10 cellular contexts compared by ENCODE assay signal in the genomic region with DNA sequence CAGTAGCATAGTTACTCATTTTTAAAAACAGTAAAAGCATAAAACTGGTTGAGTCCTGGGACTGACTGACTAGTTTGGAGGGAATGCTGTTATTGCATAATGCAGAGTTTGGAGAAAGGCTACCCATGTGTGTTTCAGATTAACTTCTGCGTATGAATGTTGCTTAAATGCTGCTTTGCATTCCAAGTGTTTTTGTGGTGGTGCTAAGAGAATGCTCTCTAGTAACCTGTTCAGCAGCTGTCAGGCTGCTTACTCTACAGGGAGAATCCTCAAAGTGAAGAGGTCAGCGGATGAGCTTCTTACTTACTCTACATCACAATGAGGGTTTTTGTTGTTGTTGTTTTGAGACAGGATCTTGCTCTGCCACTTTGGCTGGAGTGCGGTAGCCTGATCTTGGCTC. TPM values are rescaled to one million over a fixed set of nuclear protein-coding genes. Genes with fewer than 3 reads are reported as not detected.
DNase-seq lines count a peak whose midpoint lies in the region; ATAC-seq and TF ChIP-seq lines count a peak whose summit lies in the region.
"Had no signal": no experiment of that assay in that cellular context is flagged by ENCODE, and none has a peak within 500 bp of the region (broad histone marks: within the 10 kb centered on the region; RNA-seq: fewer than 3 reads in every experiment).

No MANE protein-coding gene starts in this region.

- DNase-seq in HCEC 1CT (peak; percentile 97), breast epithelium (ENCODE audit: low spot score in 2 of 2) (no peak), islet precursor cell (peak; percentile 83), lower lobe of right lung (no peak), upper lobe of right lung (no peak), NCI-H2029 treated with DMSO at 0.1 percent for 48 hours (lab: John Stamatoyannopoulos, UW) (no peak), GDM1 (lab: John Stamatoyannopoulos, UW) (no peak)
- DNase-seq: effector memory CD4-positive, alpha-beta T cell; RPMI8226 had no signal

- peaks cover 72% of the 10 kb centered on the region for H3K79me2 ChIP-seq in ACC112 (ENCODE audit: control insufficient read depth, insufficient read depth, low read length, unreplicated experiment)

- ATAC-seq in lower lobe of right lung (no peak), upper lobe of right lung (no peak)

- TF ChIP-seq POLR2A in breast epithelium (IDR thresholded peaks at IDR 0.05) = no peak

- H3K36me3 ChIP-seq in ACC112 (ENCODE audit: insufficient read depth, low read length) (peaks cover 12% of the 10 kb centered on the region), breast epithelium (no peaks in the 10 kb centered on the region), lower lobe of right lung (peaks cover 65% of the 10 kb centered on the region), upper lobe of right lung (peaks cover 48% of the 10 kb centered on the region)

- H3K27me3 ChIP-seq in ACC112 (ENCODE audit: insufficient read depth, low read length) (no peaks in the 10 kb centered on the region), breast epithelium (no peaks in the 10 kb centered on the region), lower lobe of right lung (ENCODE audit: low read depth) (no peaks in the 10 kb centered on the region), upper lobe of right lung (no peaks in the 10 kb centered on the region)

- H3K9me3 ChIP-seq in breast epithelium = no peaks in the 10 kb centered on the region
- no peaks in the 10 kb centered on the region for H3K9me3 ChIP-seq in lower lobe of right lung
- no peaks in the 10 kb centered on the region for H3K9me3 ChIP-seq in upper lobe of right lung

- H3K4me3 ChIP-seq in ACC112 (ENCODE audit: low read depth, low read length) (0 out of 2 replicates have a peak overlapping the region, but pooled peaks have one; percentile 13), breast epithelium (peak overlapping the region in 1 of 3 donors; percentile 10), lower lobe of right lung (no peak overlapping the region), upper lobe of right lung (no peak overlapping the region)

- H3K27ac ChIP-seq in ACC112 (ENCODE audit: low read depth, low read length) = peak overlapping the region; percentile 75
- peak overlapping the region; percentile 81 to 97 for H3K27ac ChIP-seq in breast epithelium
- H3K27ac ChIP-seq in lower lobe of right lung = no peak overlapping the region
- H3K27ac ChIP-seq in upper lobe of right lung = no peak overlapping the region

- H2AFZ ChIP-seq in ACC112 (ENCODE audit: low read length, unreplicated experiment) = no peak overlapping the region

- H3K4me1 ChIP-seq in ACC112 (ENCODE audit: control insufficient read depth, insufficient read depth, low read length, unreplicated experiment) (peaks cover 49% of the 10 kb centered on the region), breast epithelium (peaks cover 2 to 5% of the 10 kb centered on the region in 2 donors), lower lobe of right lung (peaks cover 64% of the 10 kb centered on the region), upper lobe of right lung (peaks cover 58% of the 10 kb centered on the region)

- intact Hi-C loops in breast epithelium (cut with DNase I; ENCODE audit: low total_unique reads) = no loop called here
- intact Hi-C loops in lower lobe of right lung (cut with DNase I) = no loop called here
- intact Hi-C loops in upper lobe of right lung (cut with DNase I) = no loop called here

- no peak for TF ChIP-seq CTCF in breast epithelium (IDR thresholded peaks at IDR 0.05)
- TF ChIP-seq CTCF in lower lobe of right lung (IDR thresholded peaks at IDR 0.05) = no peak
- no peak for TF ChIP-seq CTCF in upper lobe of right lung (IDR thresholded peaks at IDR 0.05)

RNA-seq across cellular contexts. Expression of gene DLST, which starts 4.3 kb away (rescaled TPM):
- total RNA-seq in breast epithelium (100 to 1,000 TPM in 1 of 3 donors, 10 to 100 TPM in 2; 73.4 to 104 (median 76.1) TPM), lower lobe of right lung (82.7 TPM), upper lobe of right lung (90.1 TPM)

RNA-seq across cellular contexts. Expression of gene PROX2, which starts 10.1 kb away (rescaled TPM):
- not detected for total RNA-seq in breast epithelium
- 0.12 TPM for total RNA-seq in lower lobe of right lung
- not detected for total RNA-seq in upper lobe of right lung

RNA-seq across cellular contexts. Expression of gene RPS6KL1, which starts 37.1 kb away (rescaled TPM):
- total RNA-seq in breast epithelium (1 to 10 TPM; 2.9 to 5.6 (median 3.3) TPM), lower lobe of right lung (2.0 TPM), upper lobe of right lung (5.1 TPM)

Comparison
In these comparisons a context has a peak if more than half of its experiments do, and no peak if none do; other contexts are left out.
1. H3K27ac ChIP-seq: peak in ACC112 (single experiment) and breast epithelium (2 of 2); none in lower lobe of right lung (single experiment) and upper lobe of right lung (single experiment).
2. DNase-seq: peak in HCEC 1CT (single experiment) and islet precursor cell (single experiment); none in breast epithelium (0 of 2), lower lobe of right lung (single experiment), upper lobe of right lung (single experiment), NCI-H2029 treated with DMSO at 0.1 percent for 48 hours (single experiment) and GDM1 (single experiment).